ENCODE assay signal across 32 cellular contexts in genomic region chr1:77399250-77400086, GRCh38.
DNase-seq lines count a peak whose midpoint lies in the region; ATAC-seq and TF ChIP-seq lines count a peak whose summit lies in the region.
"Had no signal": no experiment of that assay in that cellular context is flagged by ENCODE, and none has a peak within 500 bp of the region (broad histone marks: within the 10 kb centered on the region; RNA-seq: fewer than 3 reads in every experiment).

No MANE protein-coding gene starts in this region.

- no peaks in the 10 kb centered on the region for H3K79me2 ChIP-seq in GM23338 (replicated peaks; ENCODE audit: insufficient read depth)
- H3K79me2 ChIP-seq: hepatocyte had no signal

- no peak for TF ChIP-seq RAD21 in IMR-90 (IDR thresholded peaks at IDR 0.05; ENCODE audit: low read length)

- no peak overlapping the region for H3K27ac Mint-ChIP-seq in GM23338
- H3K27ac Mint-ChIP-seq: activated CD8-positive, alpha-beta T cell treated with anti-CD3 and anti-CD28 coated beads for 36 hours; activated T-helper 17 cell treated with anti-CD3 and anti-CD28 coated beads, Interleukin-2, amount 50 U/mL, for 72 hours; endodermal cell; immature natural killer cell had no signal

- H3F3A ChIP-seq in GM23338 (replicated peaks; ENCODE audit: low read depth), result no peaks in the 10 kb centered on the region

- no peak for TF ChIP-seq POLR2A in IMR-90 (IDR thresholded peaks at IDR 0.05; ENCODE audit: low read depth, low read length)

- no peaks in the 10 kb centered on the region for H3K9me2 ChIP-seq in GM23338 (ENCODE audit: insufficient read depth)

- no peaks in the 10 kb centered on the region for H3K9me3 Mint-ChIP-seq in GM23338
- H3K9me3 Mint-ChIP-seq: activated CD8-positive, alpha-beta T cell treated with anti-CD3 and anti-CD28 coated beads for 36 hours; activated T-helper 17 cell treated with anti-CD3 and anti-CD28 coated beads, Interleukin-2, amount 50 U/mL, for 72 hours; immature natural killer cell had no signal

- H3K27ac ChIP-seq in IMR-90 (ENCODE audit: insufficient read depth, low read length), result no peak overlapping the region
- H3K27ac ChIP-seq in GM23338 (ENCODE audit: low read depth), result no peak overlapping the region
- H3K27ac ChIP-seq: BLaER1 treated with 17β-estradiol and CSF1 and Interleukin-3, amounts not matched to agents 10 nM and 100 nM; cardiac muscle cell; esophagus muscularis mucosa; hepatocyte; ovary; SJCRH30; upper lobe of left lung had no signal

- no peak overlapping the region for H3K4ac ChIP-seq in IMR-90 (ENCODE audit: low read depth, low read length)

- POLR2A ChIA-PET in IMR-90 (lab: Charles Lee; ENCODE audit: unreplicated experiment), result no interaction called here

- TF ChIP-seq CTCF in IMR-90 (conservative IDR thresholded peaks at IDR 0.05; ENCODE audit: low read depth, low read length) (no peak), choroid plexus epithelial cell (conservative IDR thresholded peaks at IDR 0.05; ENCODE audit: low read depth, low read length) (no peak), GM23338 (conservative IDR thresholded peaks at IDR 0.05; ENCODE audit: low read depth in 2 of 2) (no peak)

- H2AFZ ChIP-seq in IMR-90 (replicated peaks; ENCODE audit: low read length, poor library complexity), result no peak overlapping the region
- no peak overlapping the region for H2AFZ ChIP-seq in GM23338
- H2AFZ ChIP-seq: hepatocyte had no signal

- no peak overlapping the region for H4K91ac ChIP-seq in IMR-90 (ENCODE audit: insufficient read depth, low read depth, low read length)

- H4K20me1 ChIP-seq in IMR-90 (ENCODE audit: insufficient read depth, low read length) (no peaks in the 10 kb centered on the region), GM23338 (replicated peaks; ENCODE audit: insufficient read depth) (no peaks in the 10 kb centered on the region)
- H4K20me1 ChIP-seq: BLaER1 treated with 17β-estradiol and CSF1 and Interleukin-3, amounts not matched to agents 10 nM and 100 nM had no signal

- no peaks in the 10 kb centered on the region for H3K27me3 ChIP-seq in IMR-90 (ENCODE audit: control insufficient read depth, insufficient read depth, low read length)
- H3K27me3 ChIP-seq in GM23338 (ENCODE audit: insufficient read depth), result no peaks in the 10 kb centered on the region
- H3K27me3 ChIP-seq: cardiac muscle cell, esophagus muscularis mucosa, hepatocyte, ovary, SJCRH30, upper lobe of left lung had no signal

- no CpG with 5 or more reads among the region's 6 CpGs for WGBS in IMR-90 (ENCODE audit: extremely low coverage in 2 of 2, insufficient read length in 1 of 2), 2 experiments

- no peak overlapping the region for H2AK5ac ChIP-seq in IMR-90 (ENCODE audit: low read depth, low read length)

- peaks cover 8% of the 10 kb centered on the region for H3K4me1 Mint-ChIP-seq in GM23338
- H3K4me1 Mint-ChIP-seq: activated T-helper 17 cell treated with anti-CD3 and anti-CD28 coated beads, Interleukin-2, amount 50 U/mL, for 72 hours; immature natural killer cell had no signal

- no TSS peak for BruUV-seq in IMR-90 (replicated peaks; lab: Mats Ljungman, UMichigan)

- no peaks in the 10 kb centered on the region for H3K36me3 ChIP-seq in IMR-90 (ENCODE audit: control insufficient read depth, insufficient read depth, low read length)
- H3K36me3 ChIP-seq in GM23338 (ENCODE audit: insufficient read depth), result no peaks in the 10 kb centered on the region
- H3K36me3 ChIP-seq: BLaER1 treated with 17β-estradiol and CSF1 and Interleukin-3, amounts not matched to agents 10 nM and 100 nM; cardiac muscle cell; esophagus muscularis mucosa; ovary; SJCRH30; upper lobe of left lung had no signal

- DNase-seq in IMR-90, result no peak
- DNase-seq in choroid plexus epithelial cell (ENCODE audit: low read depth), result peak; percentile 13
- DNase-seq in medulla oblongata (ENCODE audit: extremely low spot score), result peak; percentile 87
- peak; percentile 91 for DNase-seq in putamen (ENCODE audit: low spot score)
- DNase-seq in GM23338 (ENCODE audit: low spot score), result no peak
- no peak for DNase-seq in NCI-H345 treated with DMSO at 0.1 percent for 48 hours (lab: John Stamatoyannopoulos, UW; ENCODE audit: unreplicated experiment)
- DNase-seq: activated CD8-positive, alpha-beta T cell treated with anti-CD3 and anti-CD28 coated beads for 36 hours; activated naive CD4-positive, alpha-beta T cell treated with anti-CD3 and anti-CD28 coated beads, Interleukin-2, amount 50 U/mL, for 16 hours; Calu3; DND-41; endodermal cell; immature natural killer cell; Karpas-422; mesendoderm; NCI-H1436 treated with DMSO at 0.1 percent for 48 hours; NCI-H2171 treated with DMSO at 0.1 percent for 48 hours; NCI-H526; ovary; right cardiac atrium; SJCRH30; stimulated activated CD4-positive, alpha-beta T cell treated with anti-CD3 and anti-CD28 coated beads, Interleukin-2, amount 100 ng/mL, for 48 hours; T-helper 1 cell; upper lobe of left lung had no signal

- H4K5ac ChIP-seq in IMR-90 (ENCODE audit: low read depth, low read length), result no peak overlapping the region

- H3K79me1 ChIP-seq in IMR-90 (ENCODE audit: low read depth in 1 of 2, low read length in 2 of 2), result peaks cover 0 to 27% of the 10 kb centered on the region in 2 experiments; a peak in 2 of 4 replicates

- H3K56ac ChIP-seq in IMR-90 (ENCODE audit: extremely low read depth, insufficient read depth, low read length), result no peak overlapping the region

- no peak overlapping the region for H3K9ac ChIP-seq in IMR-90 (ENCODE audit: low read depth, low read length)
- H3K9ac ChIP-seq: BLaER1 treated with 17β-estradiol and CSF1 and Interleukin-3, amounts not matched to agents 10 nM and 100 nM had no signal

- 0 out of 2 replicates have a peak, but pooled peaks cover 2% of the 10 kb centered on the region for H3K9me1 ChIP-seq in IMR-90 (ENCODE audit: insufficient read depth, low read length)

- ATAC-seq in IMR-90 (ENCODE audit: low read depth) (no peak), GM19463 (IDR thresholded peaks at IDR 0.05; ENCODE audit: unreplicated experiment) (no peak), esophagus mucosa (no peak), GM23338 (no peak; the same call in 2 of the 3 replicates)
- ATAC-seq: activated CD4-positive, CD25-positive, alpha-beta regulatory T cell treated with anti-CD3 and anti-CD28 coated beads, Interleukin-2, amount 50 U/mL, for 24 hours; activated CD8-positive, alpha-beta T cell treated with anti-CD3 and anti-CD28 coated beads for 36 hours; activated T-helper 17 cell treated with anti-CD3 and anti-CD28 coated beads, Interleukin-2, amount 50 U/mL, for 72 hours; left lobe of liver; right cardiac atrium had no signal

- H2BK5ac ChIP-seq in IMR-90 (ENCODE audit: low read depth, low read length, poor library complexity, severe bottlenecking), result no peak overlapping the region

- no peak overlapping the region for H4K8ac ChIP-seq in IMR-90 (ENCODE audit: low read depth in 2 of 2, low read length in 2 of 2)

- H3K4me3 Mint-ChIP-seq in GM23338, result no peak overlapping the region
- H3K4me3 Mint-ChIP-seq: activated CD8-positive, alpha-beta T cell treated with anti-CD3 and anti-CD28 coated beads for 36 hours; activated T-helper 17 cell treated with anti-CD3 and anti-CD28 coated beads, Interleukin-2, amount 50 U/mL, for 72 hours; endodermal cell; immature natural killer cell had no signal

- H2AK9ac ChIP-seq in IMR-90 (replicated peaks; ENCODE audit: low read depth, low read length, poor library complexity), result no peak overlapping the region

- in situ Hi-C loops in IMR-90 (cut with MboI; ENCODE audit: low sequenced_read_pairs), result no loop called here

- H2BK120ac ChIP-seq in IMR-90 (ENCODE audit: low read depth, low read length), result no peak overlapping the region

- H3K4me3 ChIP-seq in IMR-90 (ENCODE audit: insufficient read depth, low read depth, low read length) (no peak overlapping the region), choroid plexus epithelial cell (ENCODE audit: low read depth, low read length) (no peak overlapping the region), GM23338 (no peak overlapping the region)
- H3K4me3 ChIP-seq: BLaER1 treated with 17β-estradiol and CSF1 and Interleukin-3, amounts not matched to agents 10 nM and 100 nM; cardiac muscle cell; esophagus muscularis mucosa; hepatocyte; ovary; SJCRH30; upper lobe of left lung had no signal

- H3K4me2 ChIP-seq in IMR-90 (ENCODE audit: low read depth, low read length) (no peak overlapping the region), GM23338 (no peak overlapping the region)
- H3K4me2 ChIP-seq: BLaER1 treated with 17β-estradiol and CSF1 and Interleukin-3, amounts not matched to agents 10 nM and 100 nM; hepatocyte had no signal

- H2BK15ac ChIP-seq in IMR-90 (ENCODE audit: low read depth, low read length), result no peak overlapping the region

- H2BK20ac ChIP-seq in IMR-90 (ENCODE audit: low read depth, low read length), result no peak overlapping the region

- CTCF ChIA-PET in IMR-90 (lab: Yijun Ruan, JAX), result no interaction called here

- no peak overlapping the region for H3K18ac ChIP-seq in IMR-90 (ENCODE audit: low read depth, low read length)

- intact Hi-C loops in IMR-90 (cut with micrococcal nuclease), result no loop called here

- H3K23ac ChIP-seq in IMR-90 (ENCODE audit: low read depth, low read length), result no peak overlapping the region

- no peaks in the 10 kb centered on the region for H3K36me3 Mint-ChIP-seq in GM23338 (ENCODE audit: low read depth)

- H3K4me1 ChIP-seq in IMR-90 (ENCODE audit: control insufficient read depth, insufficient read depth, low read length), result 0 out of 2 replicates have a peak, but pooled peaks cover 1% of the 10 kb centered on the region
- peaks cover 7% of the 10 kb centered on the region; the same call in 1 of the 2 replicates for H3K4me1 ChIP-seq in GM23338 (ENCODE audit: insufficient read depth)
- H3K4me1 ChIP-seq: BLaER1 treated with 17β-estradiol and CSF1 and Interleukin-3, amounts not matched to agents 10 nM and 100 nM; upper lobe of left lung had no signal

- 0 out of 2 replicates have a peak overlapping the region, but pooled peaks have one; percentile 15 for H3K14ac ChIP-seq in IMR-90 (replicated peaks; ENCODE audit: low read depth, low read length)

- H3K9me3 ChIP-seq in IMR-90 (ENCODE audit: control insufficient read depth, insufficient read depth, low read length), result no peaks in the 10 kb centered on the region
- H3K9me3 ChIP-seq: esophagus muscularis mucosa, ovary, SJCRH30, upper lobe of left lung had no signal

- H3K27me3 Mint-ChIP-seq in GM23338 (ENCODE audit: insufficient read depth, low read depth, poor library complexity), result no peaks in the 10 kb centered on the region
- H3K27me3 Mint-ChIP-seq: activated CD8-positive, alpha-beta T cell treated with anti-CD3 and anti-CD28 coated beads for 36 hours; activated T-helper 17 cell treated with anti-CD3 and anti-CD28 coated beads, Interleukin-2, amount 50 U/mL, for 72 hours had no signal

- dilution Hi-C loops in IMR-90 (cut with HindIII; ENCODE audit: low sequenced_read_pairs, unreplicated experiment), result no loop called here

TF ChIP-seq in IMR-90, 13 proteins besides CTCF, POLR2A, EP300 and RAD21 (continues in another document):
- TF ChIP-seq RCOR1 (IDR thresholded peaks at IDR 0.05; ENCODE audit: insufficient replicate concordance, low read length) (no peak), RFX5 (IDR thresholded peaks at IDR 0.05; ENCODE audit: low read depth, low read length) (no peak)

TF ChIP-seq in GM23338, 12 proteins besides CTCF, POLR2A, EP300 and RAD21:
- no peak for TF ChIP-seq STAT1 (IDR thresholded peaks at IDR 0.05; ENCODE audit: unreplicated experiment)
TF ChIP-seq in GM23338: peak in this region for 0.

Comparison
In these comparisons a context has a peak if more than half of its experiments do, and no peak if none do; other contexts are left out.
1. DNase-seq: peak in choroid plexus epithelial cell (single experiment), medulla oblongata (single experiment) and putamen (single experiment); none in IMR-90 (single experiment), GM23338 (single experiment) and NCI-H345 treated with DMSO at 0.1 percent for 48 hours (single experiment).